25 cellular contexts compared by ENCODE assay signal in the genomic region with DNA sequence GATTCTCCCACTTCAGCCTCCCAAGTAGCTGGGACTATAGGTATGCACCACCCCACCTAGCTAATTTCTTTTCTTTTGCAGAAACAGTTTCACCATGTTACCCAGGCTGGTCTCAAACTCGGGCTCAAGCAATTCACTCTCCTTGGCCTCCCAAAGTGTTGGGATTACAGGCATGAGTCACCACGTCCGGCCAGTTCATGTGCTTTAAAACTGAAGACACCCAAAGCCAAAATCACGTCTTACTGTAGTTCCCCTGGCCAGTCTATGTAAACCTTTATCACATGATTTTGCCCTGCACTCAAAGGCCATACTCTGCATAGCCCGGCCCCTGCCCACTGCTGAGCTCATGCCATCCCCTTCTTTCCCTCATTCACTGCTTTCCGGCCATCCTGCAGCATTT. TPM values are rescaled to one million over a fixed set of nuclear protein-coding genes. Genes with fewer than 3 reads are reported as not detected.
DNase-seq lines count a peak whose midpoint lies in the region; ATAC-seq and TF ChIP-seq lines count a peak whose summit lies in the region.
"Had no signal": no experiment of that assay in that cellular context is flagged by ENCODE, and none has a peak within 500 bp of the region (broad histone marks: within the 10 kb centered on the region; RNA-seq: fewer than 3 reads in every experiment).

No MANE protein-coding gene starts in this region.

- no peaks in the 10 kb centered on the region for H3K9me3 ChIP-seq in CD8-positive, alpha-beta memory T cell (ENCODE audit: low read length)
- H3K9me3 ChIP-seq in lower lobe of right lung: no peaks in the 10 kb centered on the region
- H3K9me3 ChIP-seq: thoracic aorta had no signal

- no peak for ATAC-seq in lower lobe of right lung
- ATAC-seq: natural killer cell had no signal

- intact Hi-C loops in lower lobe of right lung (cut with DNase I): no loop called here

- no peak overlapping the region for H3K4me3 ChIP-seq in CD8-positive, alpha-beta memory T cell (ENCODE audit: low read length)
- no peak overlapping the region for H3K4me3 ChIP-seq in lower lobe of right lung
- H3K4me3 ChIP-seq: skin epidermis, thoracic aorta had no signal

- peaks cover 26 to 34% (median 26%) of the 10 kb centered on the region in 3 donors for H3K4me1 Mint-ChIP-seq in CD8-positive, alpha-beta memory T cell
- peaks cover 32% of the 10 kb centered on the region for H3K4me1 Mint-ChIP-seq in brain
- peaks cover 22% of the 10 kb centered on the region for H3K4me1 Mint-ChIP-seq in nephron progenitor cell

- CTCF ChIA-PET in CD8-positive, alpha-beta memory T cell (lab: Charles Lee): no interaction called here

- peaks cover 21% of the 10 kb centered on the region for H3K4me1 ChIP-seq in CD8-positive, alpha-beta memory T cell (ENCODE audit: insufficient read depth, low read length)
- H3K4me1 ChIP-seq in lower lobe of right lung: peaks cover 19% of the 10 kb centered on the region

- POLR2A ChIA-PET in CD8-positive, alpha-beta memory T cell (lab: Charles Lee): no interaction called here

- no peak overlapping the region for H3K27ac ChIP-seq in CD8-positive, alpha-beta memory T cell (ENCODE audit: low read depth, low read length)
- no peak overlapping the region for H3K27ac ChIP-seq in lower lobe of right lung
- H3K27ac ChIP-seq: KMS-11, skin epidermis, thoracic aorta had no signal

- H3K9me3 Mint-ChIP-seq in CD8-positive, alpha-beta memory T cell: no peaks in the 10 kb centered on the region
- H3K9me3 Mint-ChIP-seq in brain (peaks cover 0 to 2% (median 0%) of the 10 kb centered on the region in 5 experiments), nephron progenitor cell (peaks cover 9% of the 10 kb centered on the region)
- H3K9me3 Mint-ChIP-seq: activated T-helper 2 cell treated with anti-CD3 and anti-CD28 coated beads, Interferon-gamma antibody, Interleukin-2, Interleukin-4, amounts not matched to agents 10 μg/mL and 5 μg/mL and 100 μg/mL, durations not matched to agents 14 hours and 24 hours and 36 hours; CD4-positive, alpha-beta T cell; central memory CD8-positive, alpha-beta T cell; natural killer cell had no signal

- TF ChIP-seq CTCF in brain (conservative IDR thresholded peaks at IDR 0.05) (no peak), nephron progenitor cell (IDR thresholded peaks at IDR 0.05) (no peak), lower lobe of right lung (IDR thresholded peaks at IDR 0.05) (no peak)

- peaks cover 0 to 64% (median 4%) of the 10 kb centered on the region in 3 donors for H3K36me3 Mint-ChIP-seq in CD8-positive, alpha-beta memory T cell
- peaks cover 54% of the 10 kb centered on the region for H3K36me3 Mint-ChIP-seq in brain
- peaks cover 52% of the 10 kb centered on the region for H3K36me3 Mint-ChIP-seq in nephron progenitor cell (ENCODE audit: low read depth)
- H3K36me3 Mint-ChIP-seq: natural killer cell had no signal

- no peaks in the 10 kb centered on the region for H3K27me3 ChIP-seq in CD8-positive, alpha-beta memory T cell (ENCODE audit: insufficient read depth, low read length, poor library complexity, severe bottlenecking)
- H3K27me3 ChIP-seq in lower lobe of right lung (ENCODE audit: low read depth): no peaks in the 10 kb centered on the region

- H3K27ac Mint-ChIP-seq in CD8-positive, alpha-beta memory T cell: peak overlapping the region in 5 of 8 donors; percentile 19 to 64 (median 54)
- H3K27ac Mint-ChIP-seq in brain (peak overlapping the region in 3 of 5 experiments; percentile 11 to 49 (median 27)), nephron progenitor cell (peak overlapping the region; percentile 52)
- H3K27ac Mint-ChIP-seq: activated T-helper 2 cell treated with anti-CD3 and anti-CD28 coated beads, Interferon-gamma antibody, Interleukin-2, Interleukin-4, amounts not matched to agents 10 μg/mL and 5 μg/mL and 100 μg/mL, durations not matched to agents 14 hours and 24 hours and 36 hours had no signal

- H3K36me3 ChIP-seq in CD8-positive, alpha-beta memory T cell (ENCODE audit: insufficient read depth, low read length): peaks cover 23% of the 10 kb centered on the region
- peaks cover 71% of the 10 kb centered on the region for H3K36me3 ChIP-seq in lower lobe of right lung

- no peak overlapping the region for H3K4me3 Mint-ChIP-seq in CD8-positive, alpha-beta memory T cell
- H3K4me3 Mint-ChIP-seq in brain: no peak overlapping the region
- no peak overlapping the region for H3K4me3 Mint-ChIP-seq in nephron progenitor cell
- H3K4me3 Mint-ChIP-seq: CD4-positive, alpha-beta T cell; central memory CD8-positive, alpha-beta T cell; natural killer cell had no signal

- no peak for DNase-seq in CD8-positive, alpha-beta memory T cell
- peak; percentile 67 for DNase-seq in HT1080 (ENCODE audit: low read depth)
- no peak for DNase-seq in nephron progenitor cell
- DNase-seq in kidney tubule cell (ENCODE audit: low spot score): no peak
- no peak for DNase-seq in 8988T
- DNase-seq in lower lobe of right lung: no peak
- DNase-seq: activated CD4-positive, alpha-beta T cell treated with anti-CD3 and anti-CD28 coated beads, Interleukin-2, amount 50 U/mL, for 48 hours; amygdala; CD4-positive, alpha-beta T cell; DMS79; effector memory CD4-positive, alpha-beta T cell; H7; mesendoderm; natural killer cell; NCI-H1105; NCI-H524 treated with DMSO at 0.1 percent for 48 hours; SHP77; stimulated activated CD8-positive, alpha-beta memory T cell treated with anti-CD3 and anti-CD28 coated beads, Interleukin-4, amount 100 ng/mL, for 48 hours; T-helper 1 cell had no signal

- no peaks in the 10 kb centered on the region for H3K27me3 Mint-ChIP-seq in CD8-positive, alpha-beta memory T cell
- H3K27me3 Mint-ChIP-seq in brain: peaks cover 7% of the 10 kb centered on the region
- no peaks in the 10 kb centered on the region for H3K27me3 Mint-ChIP-seq in nephron progenitor cell (ENCODE audit: low read depth, poor library complexity)
- H3K27me3 Mint-ChIP-seq: CD4-positive, alpha-beta T cell; central memory CD8-positive, alpha-beta T cell had no signal

RNA-seq across cellular contexts. Expression of gene ALKBH2, which starts 4.5 kb away (rescaled TPM):
- 10 to 100 TPM; 41.3 to 42.9 TPM for total RNA-seq in CD8-positive, alpha-beta memory T cell
- polyA plus RNA-seq in CD8-positive, alpha-beta memory T cell: 16.4 TPM
- 42.7 and 49.1 TPM in 2 replicates for total RNA-seq in HT1080 (2014; rRNA removed; shearing (Covaris generic))
- polyA plus RNA-seq in HT1080 (2015; cell fraction: cytosol; rRNA removed): 32.1 and 35.7 TPM in 2 replicates
- polyA plus RNA-seq in HT1080 (2015; cell fraction: nucleus; rRNA removed): 39.2 and 47.2 TPM in 2 replicates
- polyA plus RNA-seq in brain (ENCODE audit: insufficient read depth, low read depth, low replicate concordance): 20.9 TPM
- 9.6 TPM for total RNA-seq in lower lobe of right lung

RNA-seq across cellular contexts. Expression of gene UNG, which starts 8.6 kb away (rescaled TPM):
- 100 to 1,000 TPM in 1 of 2 experiments, 10 to 100 TPM in 1; 92.3 to 101 TPM for total RNA-seq in CD8-positive, alpha-beta memory T cell
- polyA plus RNA-seq in CD8-positive, alpha-beta memory T cell: 37.7 TPM
- total RNA-seq in HT1080 (2014; rRNA removed; shearing (Covaris generic)): 53.9 and 61.5 TPM in 2 replicates
- 51.4 and 54.0 TPM in 2 replicates for polyA plus RNA-seq in HT1080 (2015; cell fraction: cytosol; rRNA removed)
- 38.4 and 39.9 TPM in 2 replicates for polyA plus RNA-seq in HT1080 (2015; cell fraction: nucleus; rRNA removed)
- 68.8 TPM for polyA plus RNA-seq in brain (ENCODE audit: insufficient read depth, low read depth, low replicate concordance)
- 20.5 TPM for total RNA-seq in lower lobe of right lung

RNA-seq across cellular contexts. Expression of gene ACACB, which starts 27.6 kb away (rescaled TPM):
- total RNA-seq in CD8-positive, alpha-beta memory T cell: 1 to 10 TPM; 7.8 to 7.9 TPM
- polyA plus RNA-seq in CD8-positive, alpha-beta memory T cell: 1.4 TPM
- total RNA-seq in HT1080 (2014; rRNA removed; shearing (Covaris generic)): 1.2 and 2.0 TPM in 2 replicates
- 0.16 and 0.71 TPM in 2 replicates for polyA plus RNA-seq in HT1080 (2015; cell fraction: cytosol; rRNA removed)
- polyA plus RNA-seq in HT1080 (2015; cell fraction: nucleus; rRNA removed): 1.7 and 2.0 TPM in 2 replicates
- 5.2 TPM for polyA plus RNA-seq in brain (ENCODE audit: insufficient read depth, low read depth, low replicate concordance)
- 42.5 TPM for total RNA-seq in lower lobe of right lung

RNA-seq across cellular contexts. Expression of gene USP30, which starts 36.4 kb away (rescaled TPM):
- total RNA-seq in CD8-positive, alpha-beta memory T cell: 1 to 10 TPM; 7.3 to 8.4 TPM
- polyA plus RNA-seq in CD8-positive, alpha-beta memory T cell: 12.6 TPM
- total RNA-seq in HT1080 (2014; rRNA removed; shearing (Covaris generic)): 4.4 and 12.7 TPM in 2 replicates
- polyA plus RNA-seq in HT1080 (2015; cell fraction: cytosol; rRNA removed): 6.2 and 7.4 TPM in 2 replicates
- 9.4 and 9.9 TPM in 2 replicates for polyA plus RNA-seq in HT1080 (2015; cell fraction: nucleus; rRNA removed)
- polyA plus RNA-seq in brain (ENCODE audit: insufficient read depth, low read depth, low replicate concordance): 12.5 TPM
- 13.9 TPM for total RNA-seq in lower lobe of right lung
